Comparison of ENCODE assay signal across 8 cellular contexts in the genomic region with DNA sequence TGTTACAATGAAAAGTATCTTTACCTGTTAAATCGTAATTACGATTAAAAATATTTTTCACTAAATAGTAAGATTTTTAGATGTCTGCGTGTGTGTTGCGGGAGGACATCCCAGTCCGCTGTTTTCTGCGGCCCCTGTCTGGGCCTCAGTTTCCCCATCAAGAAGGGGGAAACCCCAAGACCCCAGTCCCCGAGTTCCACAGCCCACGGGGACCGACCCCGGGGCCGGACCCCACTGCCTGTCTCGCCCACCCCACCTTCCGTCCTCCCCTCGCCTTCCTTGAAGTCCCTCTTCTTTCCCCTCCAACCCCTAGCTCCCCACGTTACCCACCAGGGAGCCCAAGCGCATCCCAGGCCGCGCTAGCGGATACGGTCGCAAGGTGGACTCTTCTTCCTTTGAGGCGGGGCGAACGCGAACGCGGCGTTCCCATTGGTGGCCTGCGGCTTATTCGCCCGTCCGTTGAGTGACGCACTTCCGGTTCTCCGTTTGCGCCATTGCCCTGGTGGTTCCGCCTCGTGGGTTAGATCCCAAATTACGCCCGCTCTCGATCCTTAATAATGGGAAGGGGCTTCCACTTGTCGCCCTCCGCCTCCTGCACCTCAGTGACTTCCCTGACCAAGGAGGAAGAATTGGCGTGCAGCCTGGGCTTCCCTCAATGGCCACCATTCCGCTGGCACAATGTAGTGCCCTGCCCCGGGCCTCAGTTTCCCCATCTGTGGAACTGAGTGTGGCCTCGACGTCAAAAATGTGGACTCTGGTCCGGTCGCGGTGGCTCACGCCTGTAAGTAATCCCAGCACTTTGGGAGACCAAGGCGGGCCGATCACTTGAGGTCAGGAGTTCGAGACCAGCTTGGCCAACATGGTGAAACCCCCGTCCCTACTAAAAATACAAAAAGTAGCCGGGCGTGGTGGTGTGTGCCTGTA. TPM values are rescaled to one million over a fixed set of nuclear protein-coding genes. Genes with fewer than 3 reads are reported as not detected.
DNase-seq lines count a peak whose midpoint lies in the region; ATAC-seq lines count a peak whose summit lies in the region.

A gene with protein sequence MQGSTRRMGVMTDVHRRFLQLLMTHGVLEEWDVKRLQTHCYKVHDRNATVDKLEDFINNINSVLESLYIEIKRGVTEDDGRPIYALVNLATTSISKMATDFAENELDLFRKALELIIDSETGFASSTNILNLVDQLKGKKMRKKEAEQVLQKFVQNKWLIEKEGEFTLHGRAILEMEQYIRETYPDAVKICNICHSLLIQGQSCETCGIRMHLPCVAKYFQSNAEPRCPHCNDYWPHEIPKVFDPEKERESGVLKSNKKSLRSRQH (minus strand): TSS at position 397 of the 924 bp plus-strand sequence. CDS start 11,202 bp downstream, outside the sequence.

- H2AFZ ChIP-seq in mesenchymal stem cell (ENCODE audit: low read depth, low read length): peak within 1 kb of the TSS; percentile 80

- H2AK5ac ChIP-seq in mesenchymal stem cell (ENCODE audit: low read length, severe bottlenecking): peak within 1 kb of the TSS; percentile 65

- H3K27ac ChIP-seq in mesenchymal stem cell (ENCODE audit: low read length, poor library complexity, severe bottlenecking): no peak within 1 kb of the TSS

- H3K9ac ChIP-seq in endocrine pancreas (ENCODE audit: control insufficient read depth, insufficient read depth, low read length) (peak within 1 kb of the TSS; percentile 69), mesenchymal stem cell (ENCODE audit: low read length) (peak within 1 kb of the TSS; percentile 98)

- H2BK120ac ChIP-seq in mesenchymal stem cell (ENCODE audit: low read depth, low read length): peak within 1 kb of the TSS; percentile 80

- H2BK5ac ChIP-seq in mesenchymal stem cell (ENCODE audit: low read depth, low read length, poor library complexity, severe bottlenecking): no peak within 1 kb of the TSS

- H3K36me3 ChIP-seq in endocrine pancreas (ENCODE audit: control insufficient read depth, insufficient read depth, low read length): no peaks in the 10 kb centered on the region
- no peaks in the 10 kb centered on the region for H3K36me3 ChIP-seq in mesenchymal stem cell (ENCODE audit: control insufficient read depth in 1 of 2, insufficient read depth in 2 of 2, low read depth in 1 of 2, low read length in 2 of 2)

- H3K18ac ChIP-seq in mesenchymal stem cell (ENCODE audit: low read depth in 1 of 2, low read length in 2 of 2): peak within 1 kb of the TSS; percentile 80 to 97

- H4K8ac ChIP-seq in mesenchymal stem cell (ENCODE audit: low read length): peak within 1 kb of the TSS; percentile 99

- peak within 1 kb of the TSS in 1 of 2 experiments; percentile 18 for H2BK12ac ChIP-seq in mesenchymal stem cell (ENCODE audit: low read length in 2 of 2)

- WGBS in mesenchymal stem cell: 14% methylated on average over 56 of the region's 58 CpGs

- H3K4me1 ChIP-seq in endocrine pancreas (ENCODE audit: control insufficient read depth, insufficient read depth, low read length): no peaks in the 10 kb centered on the region
- peaks cover 7% of the 10 kb centered on the region for H3K4me1 ChIP-seq in mesenchymal stem cell (ENCODE audit: control insufficient read depth, insufficient read depth, low read depth, low read length)

- H3K4me3 ChIP-seq in endocrine pancreas (ENCODE audit: control insufficient read depth, insufficient read depth, low read length) (peak within 1 kb of the TSS; percentile 71), mesenchymal stem cell (ENCODE audit: insufficient read depth in 1 of 2, low read depth in 1 of 2, low read length in 2 of 2) (peak within 1 kb of the TSS; percentile 76 to 91)

- ATAC-seq in GM19467 (IDR thresholded peaks at IDR 0.05; ENCODE audit: unreplicated experiment): peak; percentile 95

- peak within 1 kb of the TSS; percentile 86 for H3K4me2 ChIP-seq in mesenchymal stem cell (ENCODE audit: low read length, poor library complexity, severe bottlenecking)

- peak within 1 kb of the TSS; percentile 75 to 89 for H3K4ac ChIP-seq in mesenchymal stem cell (ENCODE audit: low read depth in 1 of 2, low read length in 2 of 2)

- peak; percentile 97 for DNase-seq in COLO668 (lab: John Stamatoyannopoulos, UW; ENCODE audit: unreplicated experiment)
- DNase-seq in HS-5 (ENCODE audit: low read depth): peak; percentile 84
- peak; percentile 91 for DNase-seq in NK-92 treated with Interleukin-12 subunit alpha and Interleukin-12 subunit beta, amount 100 ng/mL, for 24 hours (lab: John Stamatoyannopoulos, UW)
- DNase-seq in activated CD8-positive, alpha-beta memory T cell treated with anti-CD3 and anti-CD28 coated beads for 48 hours (ENCODE audit: low read depth in 2 of 3, low spot score in 2 of 3): peak; percentile 87 to 95 (median 91)
- DNase-seq in mesenchymal stem cell: peak; percentile 94
- peak; percentile 89 for DNase-seq in stimulated activated CD8-positive, alpha-beta memory T cell treated with anti-CD3 and anti-CD28 coated beads, Interleukin-12 subunit alpha, Interleukin-12 subunit beta, amount 100 ng/mL, for 4 hours (ENCODE audit: low read depth)

- no peaks in the 10 kb centered on the region for H3K9me3 ChIP-seq in endocrine pancreas (ENCODE audit: control insufficient read depth, low read length)
- H3K9me3 ChIP-seq in mesenchymal stem cell (ENCODE audit: control insufficient read depth, low read length): no peaks in the 10 kb centered on the region

- H2BK15ac ChIP-seq in mesenchymal stem cell (ENCODE audit: low read depth, poor library complexity, severe bottlenecking): peak within 1 kb of the TSS; percentile 34

- no peak within 1 kb of the TSS for H3K23ac ChIP-seq in mesenchymal stem cell (ENCODE audit: low read length in 2 of 2)

- peak within 1 kb of the TSS; percentile 79 for H4K91ac ChIP-seq in mesenchymal stem cell (ENCODE audit: low read length)

- H3K79me1 ChIP-seq in mesenchymal stem cell (replicated peaks; ENCODE audit: low read length, poor library complexity, severe bottlenecking): peaks cover 11% of the 10 kb centered on the region

- H3K27me3 ChIP-seq in endocrine pancreas (ENCODE audit: control insufficient read depth, insufficient read depth, low read length) (no peaks in the 10 kb centered on the region), mesenchymal stem cell (ENCODE audit: control insufficient read depth in 1 of 2, insufficient read depth in 1 of 2, low read length in 2 of 2) (no peaks in the 10 kb centered on the region)

- peak within 1 kb of the TSS in 1 of 2 experiments; percentile 87 for H3K14ac ChIP-seq in mesenchymal stem cell (ENCODE audit: low read length in 2 of 2)

RNA-seq across cellular contexts. Expression of the gene that starts here (rescaled TPM):
- 52.8 TPM for polyA plus RNA-seq in mesenchymal stem cell (2013, experiment 1 of 2)
- polyA plus RNA-seq in mesenchymal stem cell (2013, experiment 2 of 2): 54.6 TPM
